9 cellular contexts compared by ENCODE assay signal in genomic region chr12:64824130-64824499, GRCh38. TPM values are rescaled to one million over a fixed set of nuclear protein-coding genes. Genes with fewer than 3 reads are reported as not detected.
DNase-seq lines count a peak whose midpoint lies in the region; ATAC-seq and TF ChIP-seq lines count a peak whose summit lies in the region.
"Had no signal": no experiment of that assay in that cellular context is flagged by ENCODE, and none has a peak within 500 bp of the region (broad histone marks: within the 10 kb centered on the region; RNA-seq: fewer than 3 reads in every experiment).

No MANE protein-coding gene starts in this region.

- ATAC-seq in HG02885 (IDR thresholded peaks at IDR 0.05; ENCODE audit: poor library complexity, unreplicated experiment) (peak; percentile 23), natural killer cell (peak in 1 of 3 donors; percentile 46), GM21528 (IDR thresholded peaks at IDR 0.05; ENCODE audit: low FRiP score, unreplicated experiment) (no peak), left colon (no peak)
- ATAC-seq: HCT116 had no signal

- DNase-seq in Calu3 (no peak), caudate nucleus (lab: John Stamatoyannopoulos, UW) (peak in 3 of 61 donors; percentile 40 to 80 (median 57)), natural killer cell (no peak), Ammon's horn (ENCODE audit: low spot score) (no peak), left colon (no peak), A172 (ENCODE audit: low spot score) (no peak)

- H3K4me3 Mint-ChIP-seq in Calu3 (ENCODE audit: low read depth, unreplicated experiment) (peak overlapping the region; percentile 96), natural killer cell (peak overlapping the region; percentile 84)

- peaks cover 9% of the 10 kb centered on the region for H3K4me1 Mint-ChIP-seq in Calu3 (ENCODE audit: low read depth, unreplicated experiment)
- H3K4me1 Mint-ChIP-seq in natural killer cell = peaks cover 10 to 20% of the 10 kb centered on the region in 2 donors

- H3K36me3 Mint-ChIP-seq in Calu3 (ENCODE audit: insufficient read depth, unreplicated experiment) (peaks cover 11% of the 10 kb centered on the region), natural killer cell (peaks cover 8% of the 10 kb centered on the region)

- TF ChIP-seq CTCF in Calu3 (IDR thresholded peaks at IDR 0.05; ENCODE audit: unreplicated experiment) (no peak), natural killer cell (IDR thresholded peaks at IDR 0.05) (no peak)

- H3K27ac Mint-ChIP-seq in Calu3 (ENCODE audit: unreplicated experiment) (no peak overlapping the region), natural killer cell (no peak overlapping the region)

- H3K27me3 Mint-ChIP-seq in Calu3 (ENCODE audit: unreplicated experiment) = peaks cover 25% of the 10 kb centered on the region
- H3K27me3 Mint-ChIP-seq in natural killer cell (ENCODE audit: low read depth in 2 of 2) = peaks cover 33 to 34% of the 10 kb centered on the region in 2 donors

- H3K9me3 Mint-ChIP-seq in Calu3 (ENCODE audit: low read depth, unreplicated experiment) = no peaks in the 10 kb centered on the region
- H3K9me3 Mint-ChIP-seq in natural killer cell = peaks cover 0 to 2% of the 10 kb centered on the region in 2 donors

- CTCF ChIA-PET in Calu3 (lab: Charles Lee) = interaction anchor here (0.7 kb wide), 1 partner anchor 27 kb away, joined by 3 read pairs; no protein-coding TSS in a partner anchor

- peak overlapping the region; percentile 71 for H3K27ac ChIP-seq in caudate nucleus (ENCODE audit: low read depth, low read length)

- intact Hi-C loops in Calu3 (cut with micrococcal nuclease; ENCODE audit: unreplicated experiment) (no loop called here), natural killer cell (cut with micrococcal nuclease) (no loop called here), left colon (cut with DNase I, micrococcal nuclease) (no loop called here)

- BruUV-seq in Calu3 (replicated peaks; lab: Mats Ljungman, UMichigan) = no TSS peak

RNA-seq across cellular contexts. Expression of gene TBC1D30, which starts 0.3 kb away (rescaled TPM):
- total RNA-seq in Calu3 (2022) (21.4 and 29.4 TPM in 2 replicates), natural killer cell (1 to 10 TPM; 2.8 to 5.8 (median 4.7) TPM), left colon (10 to 100 TPM in 1 of 2 donors, 1 to 10 TPM in 1; 10.0 to 12.8 TPM)
- 0.26 and 1.6 TPM in 2 replicates for total RNA-seq in A172 (2014; rRNA removed; shearing (Covaris generic))
